ENCODE assay signal across 11 cellular contexts in genomic region chr11:45178890-45179663, GRCh38. TPM values are rescaled to one million over a fixed set of nuclear protein-coding genes. Genes with fewer than 3 reads are reported as not detected.
DNase-seq lines count a peak whose midpoint lies in the region; ATAC-seq, FAIRE-seq and TF ChIP-seq lines count a peak whose summit lies in the region.
"Had no signal": no experiment of that assay in that cellular context is flagged by ENCODE, and none has a peak within 500 bp of the region (broad histone marks: within the 10 kb centered on the region; RNA-seq: fewer than 3 reads in every experiment).

No MANE protein-coding gene starts in this region.

- no peak for TF ChIP-seq EP300 in ovary (IDR thresholded peaks at IDR 0.05)

- peak overlapping the region; percentile 80 for H3K27ac ChIP-seq in angular gyrus (ENCODE audit: low read depth, low read length)
- peak overlapping the region; percentile 49 for H3K27ac ChIP-seq in keratinocyte (ENCODE audit: control insufficient read depth, insufficient read depth, low read length)
- peak overlapping the region in 1 of 2 donors; percentile 82 for H3K27ac ChIP-seq in ovary
- H3K27ac ChIP-seq: testis had no signal

- no peaks in the 10 kb centered on the region for H3K27me3 ChIP-seq in keratinocyte (ENCODE audit: control insufficient read depth, extremely low read depth, insufficient read depth, low read length)
- no peaks in the 10 kb centered on the region for H3K27me3 ChIP-seq in ovary
- H3K27me3 ChIP-seq: testis had no signal

- TF ChIP-seq CTCF in keratinocyte (optimal IDR thresholded peaks at IDR 0.05 in 1 of 3, IDR thresholded peaks at IDR 0.05 in 1 of 3, conservative IDR thresholded peaks at IDR 0.05 in 1 of 3; ENCODE audit: extremely low read depth in 1 of 3, insufficient read depth in 2 of 3, low read length in 3 of 3) = peak in 1 of 3 experiments; percentile 27
- no peak for TF ChIP-seq CTCF in ovary (IDR thresholded peaks at IDR 0.05)

- H3K4me1 ChIP-seq in keratinocyte (ENCODE audit: control insufficient read depth, extremely low read depth, insufficient read depth, low read length) = peaks cover 20% of the 10 kb centered on the region
- peaks cover 17% of the 10 kb centered on the region for H3K4me1 ChIP-seq in ovary (ENCODE audit: insufficient read depth)

- dilution Hi-C loops in keratinocyte (cut with MboI; ENCODE audit: extremely low pct_ligation_motif_present, low sequenced_read_pairs) = no loop called here

- intact Hi-C loops in ovary (cut with DNase I) = no loop called here

- H3K36me3 ChIP-seq in keratinocyte (ENCODE audit: control insufficient read depth in 2 of 2, extremely low read depth in 1 of 2, insufficient read depth in 2 of 2, low read length in 2 of 2) (no peaks in the 10 kb centered on the region), ovary (no peaks in the 10 kb centered on the region)

- no peaks in the 10 kb centered on the region for H3K79me2 ChIP-seq in keratinocyte (ENCODE audit: control insufficient read depth, insufficient read depth, low read length)

- no peak for ATAC-seq in HG03378 (IDR thresholded peaks at IDR 0.05; ENCODE audit: unreplicated experiment)

- H3K9me3 ChIP-seq in keratinocyte (ENCODE audit: control insufficient read depth, low read depth, low read length) (no peaks in the 10 kb centered on the region), ovary (no peaks in the 10 kb centered on the region)
- H3K9me3 ChIP-seq: testis had no signal

- H3K4me3 ChIP-seq in keratinocyte (ENCODE audit: control insufficient read depth in 2 of 3, extremely low read depth in 1 of 3, insufficient read depth in 2 of 3, low read depth in 1 of 3, low read length in 3 of 3) (no peak overlapping the region), ovary (no peak overlapping the region)

- H3K9me1 ChIP-seq in keratinocyte (ENCODE audit: control insufficient read depth, extremely low read depth, insufficient read depth, low read length) = no peaks in the 10 kb centered on the region

- no peaks in the 10 kb centered on the region for H4K20me1 ChIP-seq in keratinocyte (ENCODE audit: control insufficient read depth, extremely low read depth, insufficient read depth, low read length)

- WGBS in ovary, 3 donors = 73 to 77% (median 74%) methylated on average over 8 of the region's 8 CpGs

- FAIRE-seq in keratinocyte (lab: Jason Lieb, UNC) = peak; percentile 64

- H3K9ac ChIP-seq in keratinocyte (ENCODE audit: control insufficient read depth, extremely low read depth, insufficient read depth, low read length) = no peak overlapping the region

- TF ChIP-seq POLR2A in ovary (IDR thresholded peaks at IDR 0.05) = no peak

- DNase-seq in DMS153 (lab: John Stamatoyannopoulos, UW) (peak; percentile 10), DMS153 treated with DMSO at 0.1 percent for 48 hours (lab: John Stamatoyannopoulos, UW; ENCODE audit: unreplicated experiment) (no peak), keratinocyte (ENCODE audit: low read depth, low spot score) (peak; percentile 44), superior temporal gyrus (ENCODE audit: extremely low spot score) (peak; percentile 66), NCI-H1048 (lab: John Stamatoyannopoulos, UW) (no peak), ovary (no peak)
- DNase-seq: 8988T, NCI-H526 treated with DMSO at 0.1 percent for 48 hours, testis had no signal

- peak overlapping the region; percentile 52 for H3K4me2 ChIP-seq in keratinocyte (ENCODE audit: control insufficient read depth, extremely low read depth, insufficient read depth, low read depth, low read length)

- H2AFZ ChIP-seq in keratinocyte (ENCODE audit: control insufficient read depth, low read length) = no peak overlapping the region

RNA-seq across cellular contexts. Expression of gene PRDM11, which starts 32.6 kb away (rescaled TPM):
- 2.1 to 2.7 TPM (median 2.5 TPM) in 3 replicates for polyA plus RNA-seq in keratinocyte
- 0.79 TPM for polyA plus RNA-seq in keratinocyte (2011; ENCODE audit: low read depth)
- polyA plus RNA-seq in keratinocyte (2011; cell fraction: cytosol; rRNA removed) = 1.6 and 2.6 TPM in 2 replicates
- 2.6 and 3.9 TPM in 2 replicates for polyA plus RNA-seq in keratinocyte (2011; cell fraction: nucleus; rRNA removed)
- polyA plus RNA-seq in keratinocyte (2012; ENCODE audit: low replicate concordance) = 1.7 and 2.4 TPM in 2 replicates
- polyA minus RNA-seq in keratinocyte = 2.3 to 5.2 TPM (median 3.2 TPM) in 3 replicates
- 7.5 TPM for polyA minus RNA-seq in keratinocyte (2011; cell fraction: cytosol; rRNA and poly(A)+ RNA removed)
- 2.9 and 3.2 TPM in 2 replicates for polyA minus RNA-seq in keratinocyte (2011; cell fraction: nucleus; rRNA and poly(A)+ RNA removed)
- 10 to 100 TPM; 10.7 to 45.4 (median 32.2) TPM for total RNA-seq in ovary
- polyA plus RNA-seq in ovary = 1 to 10 TPM; 8.7 to 8.9 TPM

Comparison
In these comparisons a context has a peak if more than half of its experiments do, and no peak if none do; other contexts are left out.
1. DNase-seq: peak in DMS153 (single experiment), keratinocyte (single experiment) and superior temporal gyrus (single experiment); none in DMS153 treated with DMSO at 0.1 percent for 48 hours (single experiment), NCI-H1048 (single experiment) and ovary (0 of 5).